Comparison of ENCODE assay signal across 1 cellular context in the genomic region with DNA sequence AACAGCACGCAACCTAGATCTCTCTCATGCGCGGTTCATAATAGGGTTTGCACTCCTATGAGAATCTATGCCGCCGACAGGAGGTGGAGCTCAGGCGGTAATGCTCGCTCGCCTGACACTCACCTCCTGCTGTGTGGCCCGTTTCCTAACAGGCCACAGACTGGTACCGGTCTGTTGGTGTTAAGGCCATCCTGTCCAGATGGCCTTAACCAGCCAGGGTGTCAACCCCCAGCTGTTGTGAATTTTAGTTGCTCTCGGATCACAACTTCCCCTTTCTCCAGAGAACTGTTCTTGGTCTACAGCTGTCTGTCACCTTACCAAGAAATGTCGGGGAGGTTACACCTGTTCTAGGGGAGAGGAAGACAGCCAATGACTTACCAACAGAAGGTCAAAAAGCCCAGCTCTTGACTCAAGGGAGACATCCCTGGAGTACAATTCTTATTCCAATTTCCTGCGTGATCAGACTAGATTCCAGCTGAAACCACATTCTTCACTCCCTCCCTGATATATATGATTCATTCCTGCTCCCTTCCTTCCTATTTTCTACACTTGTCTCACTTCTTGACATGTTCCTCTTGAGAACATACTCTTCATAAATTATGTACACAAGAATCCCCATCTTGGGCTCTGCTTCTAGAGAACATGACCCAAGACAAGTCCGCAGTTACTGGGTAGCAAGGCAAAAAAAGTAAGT.
TF ChIP-seq lines count a peak whose summit lies in the region.

No MANE protein-coding gene starts in this region.

TF ChIP-seq in HepG2, 621 proteins besides CTCF, POLR2A, EP300 and RAD21:
- TF ChIP-seq, protein P1, sequence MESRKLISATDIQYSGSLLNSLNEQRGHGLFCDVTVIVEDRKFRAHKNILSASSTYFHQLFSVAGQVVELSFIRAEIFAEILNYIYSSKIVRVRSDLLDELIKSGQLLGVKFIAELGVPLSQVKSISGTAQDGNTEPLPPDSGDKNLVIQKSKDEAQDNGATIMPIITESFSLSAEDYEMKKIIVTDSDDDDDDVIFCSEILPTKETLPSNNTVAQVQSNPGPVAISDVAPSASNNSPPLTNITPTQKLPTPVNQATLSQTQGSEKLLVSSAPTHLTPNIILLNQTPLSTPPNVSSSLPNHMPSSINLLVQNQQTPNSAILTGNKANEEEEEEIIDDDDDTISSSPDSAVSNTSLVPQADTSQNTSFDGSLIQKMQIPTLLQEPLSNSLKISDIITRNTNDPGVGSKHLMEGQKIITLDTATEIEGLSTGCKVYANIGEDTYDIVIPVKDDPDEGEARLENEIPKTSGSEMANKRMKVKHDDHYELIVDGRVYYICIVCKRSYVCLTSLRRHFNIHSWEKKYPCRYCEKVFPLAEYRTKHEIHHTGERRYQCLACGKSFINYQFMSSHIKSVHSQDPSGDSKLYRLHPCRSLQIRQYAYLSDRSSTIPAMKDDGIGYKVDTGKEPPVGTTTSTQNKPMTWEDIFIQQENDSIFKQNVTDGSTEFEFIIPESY (CRISPR knock-in tag; IDR thresholded peaks at IDR 0.05), result peak; percentile 72; the same call in 1 of the 2 replicates
- TF ChIP-seq AGO1 (IDR thresholded peaks at IDR 0.05; ENCODE audit: low read depth, low read length, poor library complexity, severe bottlenecking), result no peak
